ENCODE assay signal across 22 cellular contexts in genomic region chr9:113640418-113640817, GRCh38.
"Had no signal": no experiment of that assay in that cellular context is flagged by ENCODE, and none has a peak within 500 bp of the region (broad histone marks: within the 10 kb centered on the region; RNA-seq: fewer than 3 reads in every experiment).

No MANE protein-coding gene starts in this region.

- H3K9me3 Mint-ChIP-seq: activated CD4-positive, alpha-beta T cell treated with anti-CD3 and anti-CD28 coated beads, Interleukin-2, amount 10 ng/mL, durations not matched to agents 24 days and 14 days; activated naive CD4-positive, alpha-beta T cell treated with anti-CD3 and anti-CD28 coated beads, Interleukin-2, amount 50 U/mL, for 72 hours had no signal

- H3K4me1 Mint-ChIP-seq: activated B cell treated with CpG ODN at 0.5 μM for 24 hours; activated CD4-positive, alpha-beta T cell treated with anti-CD3 and anti-CD28 coated beads, Interleukin-2, amount 10 ng/mL, durations not matched to agents 24 days and 14 days; activated naive CD8-positive, alpha-beta T cell treated with anti-CD3 and anti-CD28 coated beads, Interleukin-2, amount 50 U/mL, for 24 hours; T-helper 17 cell had no signal

- ATAC-seq: activated naive CD4-positive, alpha-beta T cell treated with anti-CD3 and anti-CD28 coated beads, Interleukin-2, amount 50 U/mL, for 72 hours; activated naive CD8-positive, alpha-beta T cell treated with anti-CD3 and anti-CD28 coated beads, Interleukin-2, amount 50 U/mL, for 24 hours; body of pancreas; T-helper 17 cell had no signal

- H3K27me3 ChIP-seq: ascending aorta, body of pancreas had no signal

- H3K27ac Mint-ChIP-seq: activated B cell treated with CpG ODN at 0.5 μM for 24 hours; activated CD4-positive, alpha-beta T cell treated with anti-CD3 and anti-CD28 coated beads, Interleukin-2, amount 10 ng/mL, durations not matched to agents 24 days and 14 days; activated naive CD4-positive, alpha-beta T cell treated with anti-CD3 and anti-CD28 coated beads, Interleukin-2, amount 50 U/mL, for 72 hours; activated naive CD8-positive, alpha-beta T cell treated with anti-CD3 and anti-CD28 coated beads, Interleukin-2, amount 50 U/mL, for 24 hours; IgD-negative memory B cell; T-helper 17 cell had no signal

- H3K4me1 ChIP-seq: ascending aorta, body of pancreas had no signal

- DNase-seq: activated B cell treated with CpG ODN at 0.5 μM for 24 hours; activated CD4-positive, alpha-beta T cell treated with anti-CD3 and anti-CD28 coated beads for 1 hour; activated CD4-positive, alpha-beta T cell treated with anti-CD3 and anti-CD28 coated beads, Interleukin-2, amount 10 ng/mL, durations not matched to agents 24 days and 14 days; activated CD4-positive, alpha-beta T cell treated with anti-CD3 and anti-CD28 coated beads, Interleukin-2, amount 50 U/mL, for 48 hours; activated naive CD4-positive, alpha-beta T cell treated with Interleukin-2 at 50 U/mL for 16 hours; activated naive CD8-positive, alpha-beta T cell treated with anti-CD3 and anti-CD28 coated beads, Interleukin-2, amount 50 U/mL, for 24 hours; activated T-cell treated with anti-CD3 and anti-CD28 coated beads for 4 hours; amniotic stem cell; KG1; NCI-H1048; NCI-H146; NCI-H187 treated with DMSO at 0.1 percent for 48 hours; NCI-H2081 treated with DMSO at 0.1 percent for 48 hours; NCI-H446; NCI-H524; SHP77 treated with DMSO at 0.1 percent for 48 hours; T-helper 17 cell; T-helper 9 cell had no signal

- H3K4me3 Mint-ChIP-seq: activated B cell treated with CpG ODN at 0.5 μM for 24 hours; activated CD4-positive, alpha-beta T cell treated with anti-CD3 and anti-CD28 coated beads, Interleukin-2, amount 10 ng/mL, durations not matched to agents 24 days and 14 days; activated naive CD8-positive, alpha-beta T cell treated with anti-CD3 and anti-CD28 coated beads, Interleukin-2, amount 50 U/mL, for 24 hours; IgD-negative memory B cell; T-helper 17 cell had no signal

- H3K27ac ChIP-seq: ascending aorta, body of pancreas had no signal

- H3K27me3 Mint-ChIP-seq: IgD-negative memory B cell had no signal

- H3K36me3 Mint-ChIP-seq: activated naive CD4-positive, alpha-beta T cell treated with anti-CD3 and anti-CD28 coated beads, Interleukin-2, amount 50 U/mL, for 72 hours; IgD-negative memory B cell had no signal

- H3K36me3 ChIP-seq: ascending aorta had no signal

- H3K9me3 ChIP-seq: ascending aorta, body of pancreas had no signal

- H3K4me3 ChIP-seq: ascending aorta, body of pancreas had no signal
